ENCODE assay signal across 12 cellular contexts in the genomic region with DNA sequence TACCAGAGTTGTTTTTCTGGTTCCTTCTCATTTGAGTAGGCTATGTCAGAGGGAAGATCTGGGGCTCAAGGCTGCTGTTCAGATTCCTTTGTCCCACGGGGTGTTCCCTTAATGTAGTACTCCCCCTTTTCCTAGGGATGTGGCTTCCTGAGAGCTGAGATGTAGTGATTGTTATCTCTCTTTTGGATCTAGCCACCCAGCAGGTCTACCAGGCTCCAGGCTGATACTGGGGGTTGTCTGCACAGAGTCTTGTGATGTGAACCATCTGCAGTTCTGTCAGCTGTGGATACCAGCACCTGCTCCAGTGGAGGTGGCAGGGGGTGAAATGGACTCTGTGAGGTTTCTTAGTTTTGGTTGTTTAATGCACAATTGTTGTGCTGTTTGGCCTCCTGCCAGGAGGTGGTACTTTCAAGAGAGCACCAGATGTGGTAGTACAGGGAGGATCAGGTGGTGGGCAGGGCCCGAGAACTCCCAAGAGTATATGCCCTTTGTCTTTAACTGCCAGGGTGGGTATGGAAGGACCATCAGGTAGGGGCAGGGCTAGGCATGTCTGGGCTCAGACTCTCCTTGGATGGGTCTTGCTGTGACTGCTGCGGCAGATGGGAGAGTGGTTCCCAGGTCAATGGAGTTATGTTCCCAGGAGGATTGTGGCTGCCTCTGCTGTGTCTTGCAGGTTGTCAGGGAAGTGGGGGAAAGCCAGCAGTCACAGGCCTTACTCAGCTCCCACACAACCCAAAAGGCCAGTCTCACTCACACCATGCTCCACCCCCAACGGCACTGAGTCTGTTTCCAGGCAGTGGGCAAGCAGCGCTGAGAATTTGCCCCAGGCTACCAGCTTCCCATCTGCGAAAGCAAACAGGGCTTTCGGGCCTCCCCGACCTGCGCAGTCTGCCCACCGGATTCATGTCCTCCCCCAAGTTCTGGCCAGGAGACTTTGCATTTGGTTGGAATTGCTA.
DNase-seq lines count a peak whose midpoint lies in the region; ATAC-seq and TF ChIP-seq lines count a peak whose summit lies in the region.
"Had no signal": no experiment of that assay in that cellular context is flagged by ENCODE, and none has a peak within 500 bp of the region (broad histone marks: within the 10 kb centered on the region; RNA-seq: fewer than 3 reads in every experiment).

No MANE protein-coding gene starts in this region.

- no peaks in the 10 kb centered on the region for H3K9me2 ChIP-seq in MM.1S (replicated peaks; ENCODE audit: insufficient read depth, low read length)

- peak overlapping the region in 3 of 10 experiments; percentile 0 to 32 (median 3); a peak in 1 of 20 replicates for H3K4me3 ChIP-seq in BLaER1 treated with 17β-estradiol and CSF1 and Interleukin-3, amounts not matched to agents 10 nM and 100 nM
- H3K4me3 ChIP-seq in MM.1S (ENCODE audit: low read length) (no peak overlapping the region), adipocyte (ENCODE audit: low read length) (no peak overlapping the region)
- H3K4me3 ChIP-seq: right lobe of liver had no signal

- no peak overlapping the region for H3K27ac Mint-ChIP-seq in activated CD4-positive, alpha-beta T cell treated with anti-CD3 and anti-CD28 coated beads for 36 hours

- H3K9ac ChIP-seq in BLaER1 treated with 17β-estradiol and CSF1 and Interleukin-3, amounts not matched to agents 10 nM and 100 nM, result peak overlapping the region in 8 of 11 experiments; percentile 6 to 71 (median 36); a peak in 13 of 22 replicates
- peak overlapping the region; percentile 22; the same call in 1 of the 2 replicates for H3K9ac ChIP-seq in MM.1S (ENCODE audit: low read length)
- no peak overlapping the region for H3K9ac ChIP-seq in adipocyte (ENCODE audit: low read length)

- H3K27me3 ChIP-seq in BLaER1 treated with 17β-estradiol and CSF1 and Interleukin-3, amounts not matched to agents 10 nM and 100 nM, result no peaks in the 10 kb centered on the region
- H3K27me3 ChIP-seq in MM.1S (replicated peaks; ENCODE audit: insufficient read depth, low read length) (no peaks in the 10 kb centered on the region), adipocyte (replicated peaks; ENCODE audit: control insufficient read depth, insufficient read depth, low read length) (peaks cover 24% of the 10 kb centered on the region)
- H3K27me3 ChIP-seq: right lobe of liver had no signal

- H3K36me3 ChIP-seq in BLaER1 treated with 17β-estradiol and CSF1 and Interleukin-3, amounts not matched to agents 10 nM and 100 nM, result no peaks in the 10 kb centered on the region; a peak in 1 of 22 replicates
- H3K36me3 ChIP-seq in MM.1S (replicated peaks; ENCODE audit: insufficient read depth, low read length) (no peaks in the 10 kb centered on the region), adipocyte (ENCODE audit: control insufficient read depth, insufficient read depth, low read length, severe bottlenecking) (no peaks in the 10 kb centered on the region)
- H3K36me3 ChIP-seq: right lobe of liver had no signal

- peaks cover 3% of the 10 kb centered on the region for H3K9me3 Mint-ChIP-seq in activated CD4-positive, alpha-beta T cell treated with anti-CD3 and anti-CD28 coated beads for 36 hours (ENCODE audit: low read depth)

- peaks cover 3% of the 10 kb centered on the region for H3K4me1 Mint-ChIP-seq in activated CD4-positive, alpha-beta T cell treated with anti-CD3 and anti-CD28 coated beads for 36 hours

- no peak overlapping the region for H3K4me3 Mint-ChIP-seq in activated CD4-positive, alpha-beta T cell treated with anti-CD3 and anti-CD28 coated beads for 36 hours

- DNase-seq in MM.1S, result peak; percentile 95
- peak; percentile 24 for DNase-seq in adipocyte (ENCODE audit: low read depth)
- no peak for DNase-seq in activated CD4-positive, alpha-beta T cell treated with anti-CD3 and anti-CD28 coated beads for 36 hours
- no peak for DNase-seq in 8988T
- DNase-seq in putamen (ENCODE audit: low spot score), result no peak
- no peak for DNase-seq in iPS-NIHi7 (ENCODE audit: extremely low spot score)
- DNase-seq: AML-193, caudate nucleus, right lobe of liver, substantia nigra had no signal

- H3F3A ChIP-seq in MM.1S (ENCODE audit: insufficient read depth, low read length), result peaks cover 14% of the 10 kb centered on the region; the same call in 1 of the 2 replicates

- H3K4me1 ChIP-seq in BLaER1 treated with 17β-estradiol and CSF1 and Interleukin-3, amounts not matched to agents 10 nM and 100 nM, result peaks cover 28 to 54% (median 46%) of the 10 kb centered on the region in 10 experiments
- H3K4me1 ChIP-seq in MM.1S (ENCODE audit: low read length) (peaks cover 27% of the 10 kb centered on the region), adipocyte (ENCODE audit: control insufficient read depth, insufficient read depth, low read length) (peaks cover 4% of the 10 kb centered on the region)

- no peak for TF ChIP-seq CTCF in MM.1S (IDR thresholded peaks at IDR 0.05; ENCODE audit: low read length)

- H3K36me3 Mint-ChIP-seq in activated CD4-positive, alpha-beta T cell treated with anti-CD3 and anti-CD28 coated beads for 36 hours (ENCODE audit: low read depth), result no peaks in the 10 kb centered on the region

- no peaks in the 10 kb centered on the region for H3K79me2 ChIP-seq in MM.1S (ENCODE audit: low read length)

- CTCF ChIA-PET in activated CD4-positive, alpha-beta T cell treated with anti-CD3 and anti-CD28 coated beads for 36 hours (lab: Charles Lee), result interaction anchor here (0.5 kb wide), 1 partner anchor 10 kb away, joined by 3 read pairs; no protein-coding TSS in a partner anchor

- H3K4me2 ChIP-seq in BLaER1 treated with 17β-estradiol and CSF1 and Interleukin-3, amounts not matched to agents 10 nM and 100 nM, result peak overlapping the region; percentile 62 to 95 (median 81)
- peak overlapping the region; percentile 27; the same call in 1 of the 2 replicates for H3K4me2 ChIP-seq in MM.1S (ENCODE audit: low read depth, low read length)

- H2AFZ ChIP-seq in MM.1S (ENCODE audit: low read length), result peak overlapping the region; percentile 69

- ATAC-seq in GM19395 (IDR thresholded peaks at IDR 0.05; ENCODE audit: unreplicated experiment), result peak; percentile 69
- ATAC-seq in activated CD4-positive, alpha-beta T cell treated with anti-CD3 and anti-CD28 coated beads for 36 hours, result no peak
- ATAC-seq: right lobe of liver had no signal

- peak overlapping the region in 10 of 11 experiments; percentile 15 to 74 (median 48); a peak in 18 of 22 replicates for H3K27ac ChIP-seq in BLaER1 treated with 17β-estradiol and CSF1 and Interleukin-3, amounts not matched to agents 10 nM and 100 nM
- H3K27ac ChIP-seq in MM.1S (ENCODE audit: low read length), result peak overlapping the region; percentile 84; the same call in 1 of the 2 replicates
- H3K27ac ChIP-seq: right lobe of liver had no signal

- POLR2A ChIA-PET in activated CD4-positive, alpha-beta T cell treated with anti-CD3 and anti-CD28 coated beads for 36 hours (lab: Charles Lee), result no interaction called here

- peaks cover 53 to 70% (median 59%) of the 10 kb centered on the region in 11 experiments for H3K9me3 ChIP-seq in BLaER1 treated with 17β-estradiol and CSF1 and Interleukin-3, amounts not matched to agents 10 nM and 100 nM (replicated peaks in 1 of 11)
- H3K9me3 ChIP-seq in MM.1S (replicated peaks; ENCODE audit: insufficient read depth, low read length) (no peaks in the 10 kb centered on the region), adipocyte (ENCODE audit: control insufficient read depth, low read length) (peaks cover 5% of the 10 kb centered on the region)
- H3K9me3 ChIP-seq: right lobe of liver had no signal

- peaks cover 4% of the 10 kb centered on the region for H3K27me3 Mint-ChIP-seq in activated CD4-positive, alpha-beta T cell treated with anti-CD3 and anti-CD28 coated beads for 36 hours

- H4K20me1 ChIP-seq in BLaER1 treated with 17β-estradiol and CSF1 and Interleukin-3, amounts not matched to agents 10 nM and 100 nM, result no peaks in the 10 kb centered on the region
- H4K20me1 ChIP-seq in MM.1S (ENCODE audit: insufficient read depth, low read length), result no peaks in the 10 kb centered on the region

- intact Hi-C loops in activated CD4-positive, alpha-beta T cell treated with anti-CD3 and anti-CD28 coated beads for 36 hours (cut with DNase I, micrococcal nuclease), result no loop called here

Comparison
In these comparisons a context has a peak if more than half of its experiments do, and no peak if none do; other contexts are left out.
1. DNase-seq: peak in MM.1S (single experiment) and adipocyte (single experiment); none in activated CD4-positive, alpha-beta T cell treated with anti-CD3 and anti-CD28 coated beads for 36 hours (single experiment), 8988T (single experiment), putamen (single experiment) and iPS-NIHi7 (single experiment).